In genomic region chr19:37087110-37087509, GRCh38 we compare ENCODE assay signal across 10 cellular contexts.
"Had no signal": no experiment of that assay in that cellular context is flagged by ENCODE, and none has a peak within 500 bp of the region (broad histone marks: within the 10 kb centered on the region; RNA-seq: fewer than 3 reads in every experiment).

No MANE protein-coding gene starts in this region.

- H3K4me1 Mint-ChIP-seq: GM23338, H9 had no signal

- H3K4me3 Mint-ChIP-seq: GM23338, H9, HFFc6 had no signal

- H3K4me3 ChIP-seq: GM23248, GM23338, HAP-1 had no signal

- FAIRE-seq: H1 had no signal

- H3K4me2 ChIP-seq: GM23338 had no signal

- ATAC-seq: GM23338, HCT116 had no signal

- H3K4me1 ChIP-seq: HAP-1 had no signal

- DNase-seq: GM23248, GOT3, H7, H9, HCEC 1CT, HFFc6 had no signal

- H3K27ac Mint-ChIP-seq: GM23338, H9, HFFc6 had no signal

- H3K27ac ChIP-seq: GM23248 had no signal
